In genomic region chr5:149537374-149537959, GRCh38 we compare ENCODE assay signal across 23 cellular contexts. TPM values are rescaled to one million over a fixed set of nuclear protein-coding genes. Genes with fewer than 3 reads are reported as not detected.
DNase-seq lines count a peak whose midpoint lies in the region; ATAC-seq, FAIRE-seq and TF ChIP-seq lines count a peak whose summit lies in the region.
"Had no signal": no experiment of that assay in that cellular context is flagged by ENCODE, and none has a peak within 500 bp of the region (broad histone marks: within the 10 kb centered on the region; RNA-seq: fewer than 3 reads in every experiment).

No MANE protein-coding gene starts in this region.

- FAIRE-seq in HepG2 (lab: Jason Lieb, UNC) (no peak), K562 (lab: Jason Lieb, UNC) (no peak)
- FAIRE-seq: GM12878 had no signal

- POLR2A ChIA-PET in HepG2 (lab: Yijun Ruan, JAX): interaction anchor here (1.1 kb wide), 1 partner anchor 9 kb away, joined by 3 read pairs; no protein-coding TSS in a partner anchor
- POLR2A ChIA-PET in HEK293 (lab: Yijun Ruan, JAX): no interaction called here
- POLR2A ChIA-PET in K562 (lab: Yijun Ruan, JAX): interaction anchor here (1.8 to 5.5 kb wide), 3 partner anchors 7 to 22 kb away, joined by 5 to 38 read pairs (median 5); partner anchors contain the start of gene CSNK1A1

- H3K27ac ChIP-seq in HepG2 (ENCODE audit: extremely low read length, insufficient read depth, low read length) (no peak overlapping the region), right lobe of liver (no peak overlapping the region), HEK293 (ENCODE audit: extremely low read depth, low read depth, low read length) (no peak overlapping the region), K562 (ENCODE audit: extremely low read depth, low read depth, low read length) (no peak overlapping the region)
- H3K27ac ChIP-seq: hepatocyte, Peyer's patch had no signal

- DNase-seq in HepG2 (ENCODE audit: low spot score) (no peak), right lobe of liver (no peak), K562 (ENCODE audit: extremely low read depth in 1 of 4, low spot score in 3 of 4) (no peak), renal cortical epithelial cell (ENCODE audit: low read depth) (peak; percentile 78), NOMO-1 treated with DMSO at 0.1 percent for 48 hours (lab: John Stamatoyannopoulos, UW; ENCODE audit: unreplicated experiment) (no peak), NCI-H2171 (lab: John Stamatoyannopoulos, UW) (no peak), cardiac septum (ENCODE audit: low spot score) (no peak)
- DNase-seq: activated CD4-positive, alpha-beta T cell treated with anti-CD3 and anti-CD28 coated beads, Interleukin-2, amount 10 ng/mL, durations not matched to agents 7 days and 5 days; amygdala; DND-41; erythroblast; foreskin melanocyte; NCI-H1092 treated with DMSO at 0.1 percent for 48 hours; NCI-H2029; NCI-H446; Peyer's patch; T-helper 2 cell had no signal

- H3K9me3 ChIP-seq in HepG2 (ENCODE audit: low read length) (no peaks in the 10 kb centered on the region), right lobe of liver (no peaks in the 10 kb centered on the region), HEK293 (ENCODE audit: control insufficient read depth, insufficient read depth, low read depth, low read length) (no peaks in the 10 kb centered on the region), K562 (replicated peaks; ENCODE audit: control insufficient read depth, insufficient read depth, low read depth, low read length) (no peaks in the 10 kb centered on the region)
- H3K9me3 ChIP-seq: HAP-1, Peyer's patch, SJSA1 had no signal

- CTCF ChIA-PET in HepG2 (lab: Yijun Ruan, JAX; ENCODE audit: low intra/inter-chr PET ratio, low total read pairs): no interaction called here
- CTCF ChIA-PET in HEK293 (lab: Yijun Ruan, JAX): interaction anchor here (1.0 to 1.1 kb wide), 2 partner anchors 96 to 105 kb away, joined by 4 to 8 read pairs; no protein-coding TSS in a partner anchor
- CTCF ChIA-PET in K562 (lab: Yijun Ruan, JAX; ENCODE audit: low intra/inter-chr PET ratio): no interaction called here

- H4K20me1 ChIP-seq in HepG2 (ENCODE audit: insufficient read depth, low read length) (peaks cover 71% of the 10 kb centered on the region), K562 (replicated peaks; ENCODE audit: control insufficient read depth, insufficient read depth, low read length) (peaks cover 18% of the 10 kb centered on the region)

- H2AFZ ChIP-seq in HepG2 (ENCODE audit: low read length) (no peak overlapping the region), K562 (ENCODE audit: low read depth, low read length) (no peak overlapping the region)
- H2AFZ ChIP-seq: hepatocyte had no signal

- in situ Hi-C loops in HepG2 (cut with HindIII; ENCODE audit: extremely low pct_ligation_motif_present, low pct_unique_long_range_greater_than_20kb) (no loop called here), K562 (cut with MboI) (no loop called here)

- 86% methylated on average over 1 of the region's 1 CpG for WGBS in HepG2 (ENCODE audit: low lambda C conversion rate)
- WGBS in right lobe of liver (ENCODE audit: insufficient coverage, low coverage, low lambda C conversion rate, missing lambda C conversion rate): 36% methylated on average over 1 of the region's 1 CpG
- WGBS in K562 (ENCODE audit: insufficient coverage, low coverage, missing lambda C conversion rate): 81% methylated on average over 1 of the region's 1 CpG

- intact Hi-C loops in HepG2 (cut with micrococcal nuclease; ENCODE audit: unreplicated experiment): no loop called here
- intact Hi-C loops in right lobe of liver (cut with DNase I): no loop called here
- intact Hi-C loops in K562 (cut with micrococcal nuclease): no loop called here
- intact Hi-C loops in cardiac septum (cut with DNase I): no loop called here

- ATAC-seq in HepG2 (no peak), right lobe of liver (no peak), K562 (no peak)
- ATAC-seq: GM12878, left ventricle myocardium superior had no signal

- TF ChIP-seq POLR2A in HepG2 (IDR thresholded peaks at IDR 0.05; ENCODE audit: insufficient read depth in 1 of 2, low read depth in 2 of 2, low read length in 2 of 2): no peak
- TF ChIP-seq POLR2A in right lobe of liver (IDR thresholded peaks at IDR 0.05): no peak
- TF ChIP-seq POLR2A in K562 (conservative IDR thresholded peaks at IDR 0.05): no peak

- no peak for TF ChIP-seq EP300 in HepG2 (IDR thresholded peaks at IDR 0.05; ENCODE audit: low read depth in 2 of 2, low read length in 2 of 2)
- TF ChIP-seq EP300 in HepG2 (CRISPR knock-in tag; IDR thresholded peaks at IDR 0.05; ENCODE audit: borderline replicate concordance): no peak
- TF ChIP-seq EP300 in K562 (IDR thresholded peaks at IDR 0.05; ENCODE audit: low read length): no peak

- TF ChIP-seq CTCF in HepG2 (CRISPR knock-in tag; IDR thresholded peaks at IDR 0.05): no peak
- no peak for TF ChIP-seq CTCF in right lobe of liver (IDR thresholded peaks at IDR 0.05)
- TF ChIP-seq CTCF in HEK293 (tag by site-specific recombination; IDR thresholded peaks at IDR 0.05): no peak
- TF ChIP-seq CTCF in K562 (IDR thresholded peaks at IDR 0.05 in 2 of 3, conservative IDR thresholded peaks at IDR 0.05 in 1 of 3; ENCODE audit: insufficient read depth in 2 of 3, low read depth in 1 of 3, low read length in 3 of 3): no peak

- H3K36me3 ChIP-seq in HepG2 (replicated peaks in 1 of 2; ENCODE audit: control insufficient read depth in 1 of 2, insufficient read depth in 2 of 2, low read length in 2 of 2) (peaks cover 9 to 38% of the 10 kb centered on the region in 2 experiments), right lobe of liver (peaks cover 0 to 19% (median 2%) of the 10 kb centered on the region in 4 donors), HEK293 (ENCODE audit: control insufficient read depth in 2 of 2, insufficient read depth in 1 of 2, low read length in 2 of 2) (peaks cover 50 to 59% of the 10 kb centered on the region in 2 experiments), K562 (ENCODE audit: control insufficient read depth, insufficient read depth, low read length) (peaks cover 71% of the 10 kb centered on the region)

- BruUV-seq in HepG2 (replicated peaks; lab: Mats Ljungman, UMichigan) (no TSS peak), K562 (replicated peaks; lab: Mats Ljungman, UMichigan) (no TSS peak)

- no peaks in the 10 kb centered on the region for H3K9me1 ChIP-seq in K562 (ENCODE audit: control insufficient read depth, insufficient read depth, low read length)

- H3K4me2 ChIP-seq in HepG2 (ENCODE audit: low read depth, low read length) (no peak overlapping the region), K562 (ENCODE audit: insufficient read depth, low read length) (no peak overlapping the region)
- H3K4me2 ChIP-seq: hepatocyte had no signal

- H3K4me1 ChIP-seq in HepG2 (ENCODE audit: insufficient read depth, low read length) (peaks cover 32% of the 10 kb centered on the region), right lobe of liver (peaks cover 0 to 38% (median 0%) of the 10 kb centered on the region in 4 donors), HEK293 (ENCODE audit: control insufficient read depth, insufficient read depth, low read length) (peaks cover 13% of the 10 kb centered on the region), K562 (replicated peaks in 1 of 2; ENCODE audit: control insufficient read depth in 2 of 2, insufficient read depth in 2 of 2, low read length in 2 of 2) (no peaks in the 10 kb centered on the region; a peak in 1 of 5 replicates)

- H3K4me3 ChIP-seq in HepG2 (replicated peaks in 1 of 3; ENCODE audit: insufficient read depth in 1 of 3, low read depth in 2 of 3, low read length in 3 of 3) (no peak overlapping the region), right lobe of liver (no peak overlapping the region), HEK293 (ENCODE audit: low read depth, low read length) (no peak overlapping the region), K562 (no peak overlapping the region)
- H3K4me3 ChIP-seq: GM12878, HAP-1, hepatocyte, Peyer's patch, SJSA1 had no signal

- H3K27me3 ChIP-seq in HepG2 (ENCODE audit: control insufficient read depth in 1 of 2, insufficient read depth in 2 of 2, low read length in 2 of 2): no peaks in the 10 kb centered on the region
- no peaks in the 10 kb centered on the region for H3K27me3 ChIP-seq in right lobe of liver
- no peaks in the 10 kb centered on the region for H3K27me3 ChIP-seq in K562 (ENCODE audit: control insufficient read depth in 2 of 2, insufficient read depth in 2 of 2, low read length in 2 of 2)
- H3K27me3 ChIP-seq: hepatocyte, Peyer's patch, SJSA1 had no signal

- peaks cover 95% of the 10 kb centered on the region for H3K79me2 ChIP-seq in HepG2 (ENCODE audit: insufficient read depth, low read length)
- peaks cover 97% of the 10 kb centered on the region for H3K79me2 ChIP-seq in K562 (ENCODE audit: control insufficient read depth, insufficient read depth, low read length)

- no peak overlapping the region for H3K9ac ChIP-seq in HepG2 (ENCODE audit: insufficient read depth, low read depth, low read length)
- no peak overlapping the region for H3K9ac ChIP-seq in K562 (ENCODE audit: insufficient read depth in 1 of 2, low read depth in 2 of 2, low read length in 2 of 2)

- no peak for TF ChIP-seq RAD21 in HepG2 (CRISPR knock-in tag; IDR thresholded peaks at IDR 0.05)
- no peak for TF ChIP-seq RAD21 in K562 (CRISPR knock-in tag; conservative IDR thresholded peaks at IDR 0.05 in 1 of 2, IDR thresholded peaks at IDR 0.05 in 1 of 2)

RNA-seq across cellular contexts. Expression of gene CSNK1A1, which starts 13.8 kb away (rescaled TPM):
- total RNA-seq in HepG2 (2016; rRNA removed; fragmentation: Illumina TruSeq; extraction: Trizol): 149 and 210 TPM in 2 replicates
- total RNA-seq in HepG2 (2016; cell fraction: cytosol; rRNA removed; fragmentation: Illumina TruSeq; extraction: Trizol; ENCODE audit: low read depth): 27.1 and 35.7 TPM in 2 replicates
- total RNA-seq in HepG2 (2016; cell fraction: insoluble cytoplasmic fraction; rRNA removed; fragmentation: Illumina TruSeq; extraction: Trizol): 145 and 212 TPM in 2 replicates
- total RNA-seq in HepG2 (2016; cell fraction: membrane; rRNA removed; fragmentation: Illumina TruSeq; extraction: Trizol): 84.4 and 87.9 TPM in 2 replicates
- total RNA-seq in HepG2 (2016; cell fraction: nucleus; rRNA removed; fragmentation: Illumina TruSeq; extraction: Trizol): 98.3 and 111 TPM in 2 replicates
- 77.3 and 89.0 TPM in 2 replicates for polyA plus RNA-seq in HepG2 (2011; rRNA removed)
- polyA plus RNA-seq in HepG2 (2011; cell fraction: cytosol; rRNA removed): 49.1 and 57.0 TPM in 2 replicates
- 50.7 and 55.7 TPM in 2 replicates for polyA plus RNA-seq in HepG2 (2011; cell fraction: nucleus; rRNA removed)
- 65.5 and 78.7 TPM in 2 replicates for polyA plus RNA-seq in HepG2 (2012)
- 15.0 and 20.3 TPM in 2 replicates for polyA plus RNA-seq in HepG2 (2016; cell fraction: cytosol; fragmentation: Illumina TruSeq; extraction: Trizol; ENCODE audit: low read depth)
- 121 and 123 TPM in 2 replicates for polyA plus RNA-seq in HepG2 (2016; cell fraction: insoluble cytoplasmic fraction; fragmentation: Illumina TruSeq; extraction: Trizol; ENCODE audit: low read depth)
- 29.6 and 36.5 TPM in 2 replicates for polyA plus RNA-seq in HepG2 (2016; cell fraction: membrane; fragmentation: Illumina TruSeq; extraction: Trizol; ENCODE audit: low read depth)
- polyA plus RNA-seq in HepG2 (2016; cell fraction: nucleus; fragmentation: Illumina TruSeq; extraction: Trizol; ENCODE audit: insufficient read depth, low read depth): 67.9 and 69.0 TPM in 2 replicates
- polyA minus RNA-seq in HepG2 (2011; rRNA and poly(A)+ RNA removed; ENCODE audit: low replicate concordance): 117 and 141 TPM in 2 replicates
- polyA minus RNA-seq in HepG2 (2011; cell fraction: cytosol; rRNA and poly(A)+ RNA removed): 108 and 126 TPM in 2 replicates
- 187 and 216 TPM in 2 replicates for polyA minus RNA-seq in HepG2 (2011; cell fraction: nucleus; rRNA and poly(A)+ RNA removed)
- total RNA-seq in right lobe of liver: 10 to 100 TPM; 79.7 to 87.1 (median 83.8) TPM
- 130 and 191 TPM in 2 replicates for total RNA-seq in K562 (2011; cell fraction: chromatin; rRNA removed; ENCODE audit: low replicate concordance)
- total RNA-seq in K562 (2011; cell fraction: nucleolus; rRNA removed): 70.5 and 71.3 TPM in 2 replicates
- 97.4 and 136 TPM in 2 replicates for total RNA-seq in K562 (2011; cell fraction: nucleoplasm; rRNA removed)
- 196 TPM in 2 replicates for total RNA-seq in K562 (2014; rRNA removed)
- 192 and 220 TPM in 2 replicates for total RNA-seq in K562 (2014; rRNA removed; fragmentation: Illumina TruSeq; extraction: Trizol)
- total RNA-seq in K562 (2015; rRNA removed; fragmentation: Illumina TruSeq; extraction: Trizol): 141 and 154 TPM in 2 replicates
- total RNA-seq in K562 (2021): 186 and 196 TPM in 2 replicates
- polyA plus RNA-seq in K562 (2011; rRNA removed): 138 and 185 TPM in 2 replicates
- 64.6 and 80.0 TPM in 2 replicates for polyA plus RNA-seq in K562 (2011; cell fraction: cytosol; rRNA removed)
- 60.4 and 64.4 TPM in 2 replicates for polyA plus RNA-seq in K562 (2011; cell fraction: nucleus; rRNA removed)
- 86.1 and 129 TPM in 2 replicates for polyA plus RNA-seq in K562 (2012)
- 120 and 133 TPM in 2 replicates for polyA plus RNA-seq in K562 (2014; fragmentation: Illumina TruSeq; extraction: Trizol)
- polyA plus RNA-seq in K562 (2014; fragmentation: Nextera tagmentation; extraction: Ambion mirVana): 10 to 100 TPM; 49.1 to 63.3 TPM
- polyA plus RNA-seq in K562 (2014; rRNA removed): 116 and 117 TPM in 2 replicates
- 262 and 295 TPM in 2 replicates for polyA minus RNA-seq in K562 (2011; rRNA and poly(A)+ RNA removed)
- polyA minus RNA-seq in K562 (2011; cell fraction: cytosol; rRNA and poly(A)+ RNA removed): 105 and 106 TPM in 2 replicates
- 88.7 and 149 TPM in 2 replicates for polyA minus RNA-seq in K562 (2011; cell fraction: nucleus; rRNA and poly(A)+ RNA removed)
- total RNA-seq in renal cortical epithelial cell: 316 and 512 TPM in 2 replicates
- 206 TPM for total RNA-seq in cardiac septum

RNA-seq across cellular contexts. Expression of gene ARHGEF37, which starts 43.8 kb away (rescaled TPM):
- 0.27 TPM in 1 of 2 replicates, not detected in the other for total RNA-seq in HepG2 (2016; rRNA removed; fragmentation: Illumina TruSeq; extraction: Trizol)
- not detected in 2 replicates for total RNA-seq in HepG2 (2016; cell fraction: cytosol; rRNA removed; fragmentation: Illumina TruSeq; extraction: Trizol; ENCODE audit: low read depth)
- 0.11 TPM in 1 of 2 replicates, not detected in the other for total RNA-seq in HepG2 (2016; cell fraction: insoluble cytoplasmic fraction; rRNA removed; fragmentation: Illumina TruSeq; extraction: Trizol)
- total RNA-seq in HepG2 (2016; cell fraction: membrane; rRNA removed; fragmentation: Illumina TruSeq; extraction: Trizol): not detected in 2 replicates
- not detected in 2 replicates for total RNA-seq in HepG2 (2016; cell fraction: nucleus; rRNA removed; fragmentation: Illumina TruSeq; extraction: Trizol)
- polyA plus RNA-seq in HepG2 (2011; rRNA removed): 0.18 and 0.39 TPM in 2 replicates
- polyA plus RNA-seq in HepG2 (2011; cell fraction: cytosol; rRNA removed): 0.05 and 0.23 TPM in 2 replicates
- 0.18 and 0.38 TPM in 2 replicates for polyA plus RNA-seq in HepG2 (2011; cell fraction: nucleus; rRNA removed)
- 0.21 and 0.28 TPM in 2 replicates for polyA plus RNA-seq in HepG2 (2012)
- polyA plus RNA-seq in HepG2 (2016; cell fraction: cytosol; fragmentation: Illumina TruSeq; extraction: Trizol; ENCODE audit: low read depth): not detected in 2 replicates
- not detected in 2 replicates for polyA plus RNA-seq in HepG2 (2016; cell fraction: insoluble cytoplasmic fraction; fragmentation: Illumina TruSeq; extraction: Trizol; ENCODE audit: low read depth)
- not detected in 2 replicates for polyA plus RNA-seq in HepG2 (2016; cell fraction: membrane; fragmentation: Illumina TruSeq; extraction: Trizol; ENCODE audit: low read depth)
- 0.48 TPM in 1 of 2 replicates, not detected in the other for polyA plus RNA-seq in HepG2 (2016; cell fraction: nucleus; fragmentation: Illumina TruSeq; extraction: Trizol; ENCODE audit: insufficient read depth, low read depth)
- 0.51 and 1.4 TPM in 2 replicates for polyA minus RNA-seq in HepG2 (2011; rRNA and poly(A)+ RNA removed; ENCODE audit: low replicate concordance)
- not detected in 2 replicates for polyA minus RNA-seq in HepG2 (2011; cell fraction: cytosol; rRNA and poly(A)+ RNA removed)
- 0.13 and 0.87 TPM in 2 replicates for polyA minus RNA-seq in HepG2 (2011; cell fraction: nucleus; rRNA and poly(A)+ RNA removed)
- total RNA-seq in right lobe of liver: 1 to 10 TPM; 1.6 to 7.3 (median 2.1) TPM
- total RNA-seq in K562 (2011; cell fraction: chromatin; rRNA removed; ENCODE audit: low replicate concordance): 0.11 TPM in 1 of 2 replicates, not detected in the other
- not detected in 2 replicates for total RNA-seq in K562 (2011; cell fraction: nucleolus; rRNA removed)
- 0.15 TPM in 1 of 2 replicates, not detected in the other for total RNA-seq in K562 (2011; cell fraction: nucleoplasm; rRNA removed)
- total RNA-seq in K562 (2014; rRNA removed): 0.05 TPM in 1 of 2 replicates, not detected in the other
- total RNA-seq in K562 (2014; rRNA removed; fragmentation: Illumina TruSeq; extraction: Trizol): 0.04 and 0.06 TPM in 2 replicates
- 0.14 TPM in 1 of 2 replicates, not detected in the other for total RNA-seq in K562 (2015; rRNA removed; fragmentation: Illumina TruSeq; extraction: Trizol)
- total RNA-seq in K562 (2021): 0.27 and 0.51 TPM in 2 replicates
- 0.04 TPM in 2 replicates for polyA plus RNA-seq in K562 (2011; rRNA removed)
- polyA plus RNA-seq in K562 (2011; cell fraction: cytosol; rRNA removed): 0.01 TPM in 2 replicates
- polyA plus RNA-seq in K562 (2011; cell fraction: nucleus; rRNA removed): 0.09 TPM in 1 of 2 replicates, not detected in the other
- 0.05 and 0.21 TPM in 2 replicates for polyA plus RNA-seq in K562 (2012)
- 0.04 TPM in 1 of 2 replicates, not detected in the other for polyA plus RNA-seq in K562 (2014; fragmentation: Illumina TruSeq; extraction: Trizol)
- polyA plus RNA-seq in K562 (2014; fragmentation: Nextera tagmentation; extraction: Ambion mirVana): under 1 TPM; 0.17 to 0.25 TPM
- polyA plus RNA-seq in K562 (2014; rRNA removed): 0.01 TPM in 1 of 2 replicates, not detected in the other
- polyA minus RNA-seq in K562 (2011; rRNA and poly(A)+ RNA removed): not detected in 2 replicates
- polyA minus RNA-seq in K562 (2011; cell fraction: cytosol; rRNA and poly(A)+ RNA removed): 2.0 TPM in 1 of 2 replicates, not detected in the other
- 0.13 TPM in 1 of 2 replicates, not detected in the other for polyA minus RNA-seq in K562 (2011; cell fraction: nucleus; rRNA and poly(A)+ RNA removed)
- total RNA-seq in renal cortical epithelial cell: 10.2 and 10.8 TPM in 2 replicates
- total RNA-seq in cardiac septum: 15.8 TPM

Comparison
In these comparisons a context has a peak if more than half of its experiments do, and no peak if none do; other contexts are left out.
1. Of the 241 proteins assayed by ChIP-seq in both HepG2 and K562: peak only in HepG2: none; only in K562: MAFG; in both: MAFF; in neither: 238; mixed calls (peak in some experiments, not most) for 1.